ENCODE assay signal across 16 cellular contexts in the genomic region with DNA sequence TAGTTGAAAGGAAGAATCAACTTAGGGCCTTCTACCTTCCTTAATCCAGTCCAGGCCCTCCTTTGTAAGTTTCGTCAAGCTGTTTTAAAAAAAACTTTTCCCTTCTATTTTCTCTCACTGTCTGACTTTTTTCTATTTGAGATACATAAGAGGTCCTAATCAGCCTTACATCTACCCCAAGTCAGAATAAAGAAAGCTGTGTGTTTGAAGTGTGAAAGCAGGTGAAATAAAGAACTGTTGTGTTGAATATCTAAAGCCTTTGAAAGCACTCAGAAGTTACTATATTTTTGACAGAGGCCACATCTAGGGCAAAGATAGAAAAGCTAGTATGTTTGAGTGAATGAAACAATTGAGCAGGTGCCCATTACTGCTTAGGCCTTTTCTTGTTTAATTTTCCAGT.
"Had no signal": no experiment of that assay in that cellular context is flagged by ENCODE, and none has a peak within 500 bp of the region (broad histone marks: within the 10 kb centered on the region; RNA-seq: fewer than 3 reads in every experiment).

No MANE protein-coding gene starts in this region.

- H3K4me3 Mint-ChIP-seq: activated CD4-positive, alpha-beta T cell treated with anti-CD3 and anti-CD28 coated beads, Interleukin-2, amount 10 ng/mL, durations not matched to agents 7 days and 5 days; immature natural killer cell had no signal

- H3K9me3 ChIP-seq: SJCRH30, transverse colon had no signal

- H3K27ac Mint-ChIP-seq: activated CD4-positive, alpha-beta T cell treated with anti-CD3 and anti-CD28 coated beads, Interleukin-2, amount 10 ng/mL, durations not matched to agents 7 days and 5 days; activated naive CD4-positive, alpha-beta T cell treated with anti-CD3 and anti-CD28 coated beads, Interleukin-2, amount 50 U/mL, for 72 hours; activated T-helper 2 cell treated with anti-CD3 and anti-CD28 coated beads, Interferon-gamma antibody, Interleukin-2, Interleukin-4, amounts not matched to agents 10 μg/mL and 5 μg/mL and 100 μg/mL, durations not matched to agents 14 hours and 24 hours and 36 hours; immature natural killer cell had no signal

- H3K27ac ChIP-seq: SJCRH30, transverse colon had no signal

- H3K4me3 ChIP-seq: SJCRH30, transverse colon had no signal

- H3K4me1 ChIP-seq: SJCRH30 had no signal

- ATAC-seq: activated naive CD4-positive, alpha-beta T cell treated with anti-CD3 and anti-CD28 coated beads, Interleukin-2, amount 50 U/mL, for 72 hours had no signal

- H3K36me3 ChIP-seq: SJCRH30, transverse colon had no signal

- DNase-seq: activated CD4-positive, alpha-beta T cell treated with anti-CD3 and anti-CD28 coated beads, Interleukin-2, amount 10 ng/mL, durations not matched to agents 7 days and 5 days; activated CD4-positive, CD25-positive, alpha-beta regulatory T cell; activated T-cell treated with anti-CD3 and anti-CD28 coated beads for 4 hours; anterior cingulate cortex; cerebellar nuclear complex; effector CD8-positive, alpha-beta T cell; foreskin melanocyte; head of caudate nucleus; immature natural killer cell; mesendoderm; SJCRH30; stimulated activated CD4-positive, alpha-beta T cell treated with anti-CD3 and anti-CD28 coated beads, Interleukin-1b, Interleukin-23, amount 100 ng/mL, for 48 hours; transverse colon had no signal

- FAIRE-seq: endothelial cell of umbilical vein had no signal

- H3K9me3 Mint-ChIP-seq: activated T-helper 2 cell treated with anti-CD3 and anti-CD28 coated beads, Interferon-gamma antibody, Interleukin-2, Interleukin-4, amounts not matched to agents 10 μg/mL and 5 μg/mL and 100 μg/mL, durations not matched to agents 14 hours and 24 hours and 36 hours had no signal

- H3K27me3 ChIP-seq: SJCRH30, transverse colon had no signal
